ENCODE assay signal across 8 cellular contexts in genomic region chr10:102118867-102119266, GRCh38. TPM values are rescaled to one million over a fixed set of nuclear protein-coding genes. Genes with fewer than 3 reads are reported as not detected.
A peak's percentile ranks its signal among the peaks of the same experiment; 100 is the strongest.
DNase-seq lines count a peak whose midpoint lies in the region; ATAC-seq and TF ChIP-seq lines count a peak whose summit lies in the region.

No MANE protein-coding gene starts in this region.

- peak overlapping the region; percentile 89 to 91 for H3K4me3 Mint-ChIP-seq in effector memory CD8-positive, alpha-beta T cell

- peaks cover 58 to 60% of the 10 kb centered on the region in 2 donors for H3K4me1 Mint-ChIP-seq in effector memory CD8-positive, alpha-beta T cell (ENCODE audit: low read depth in 2 of 2)

- H3K27me3 Mint-ChIP-seq in effector memory CD8-positive, alpha-beta T cell = no peaks in the 10 kb centered on the region

- peaks cover 31% of the 10 kb centered on the region for H3K36me3 Mint-ChIP-seq in effector memory CD8-positive, alpha-beta T cell (ENCODE audit: insufficient read depth)

- DNase-seq in NCI-H345 (lab: John Stamatoyannopoulos, UW) (peak; percentile 4), NCI-H345 treated with DMSO at 0.1 percent for 48 hours (lab: John Stamatoyannopoulos, UW; ENCODE audit: unreplicated experiment) (no peak), myocyte (ENCODE audit: low read depth) (peak; percentile 57), NCI-H2029 treated with DMSO at 0.1 percent for 48 hours (lab: John Stamatoyannopoulos, UW) (no peak), D341Med (ENCODE audit: low spot score) (no peak)
- no peak for DNase-seq in effector memory CD8-positive, alpha-beta T cell

- ATAC-seq in effector memory CD8-positive, alpha-beta T cell (replicated peaks) = no peak
- no peak for ATAC-seq in HG02623 (IDR thresholded peaks at IDR 0.05; ENCODE audit: unreplicated experiment)

- H3K9me3 Mint-ChIP-seq in effector memory CD8-positive, alpha-beta T cell = no peaks in the 10 kb centered on the region

- peak overlapping the region; percentile 85 to 93 for H3K27ac Mint-ChIP-seq in effector memory CD8-positive, alpha-beta T cell

- TF ChIP-seq POLR2A in Raji (IDR thresholded peaks at IDR 0.05; ENCODE audit: insufficient read depth, low read depth, low read length) = 0 out of 2 replicates have a peak, but pooled peaks have one; percentile 11

RNA-seq across cellular contexts. Expression of gene LDB1, which starts 1.3 kb away (rescaled TPM):
- total RNA-seq in myocyte = 39.1 and 42.2 TPM in 2 replicates
- 56.2 TPM for polyA plus RNA-seq in myocyte (2012)

RNA-seq across cellular contexts. Expression of gene PPRC1, which starts 14.0 kb away (rescaled TPM):
- total RNA-seq in myocyte = 18.4 and 18.8 TPM in 2 replicates
- polyA plus RNA-seq in myocyte (2012) = 27.0 TPM

RNA-seq across cellular contexts. Expression of gene NOLC1, which starts 33.3 kb away (rescaled TPM):
- 53.4 and 75.6 TPM in 2 replicates for total RNA-seq in myocyte
- polyA plus RNA-seq in myocyte (2012) = 31.2 TPM

RNA-seq across cellular contexts. Expression of gene HPS6, which starts 53.7 kb away (rescaled TPM):
- total RNA-seq in myocyte = 34.2 and 37.8 TPM in 2 replicates
- 16.5 TPM for polyA plus RNA-seq in myocyte (2012)

Comparison
In these comparisons a context has a peak if more than half of its experiments do, and no peak if none do; other contexts are left out.
1. DNase-seq: peak in NCI-H345 (single experiment) and myocyte (single experiment); none in NCI-H345 treated with DMSO at 0.1 percent for 48 hours (single experiment), effector memory CD8-positive, alpha-beta T cell (0 of 3), NCI-H2029 treated with DMSO at 0.1 percent for 48 hours (single experiment) and D341Med (single experiment).